ENCODE assay signal across 15 cellular contexts in genomic region chr3:37240170-37240945, GRCh38. TPM values are rescaled to one million over a fixed set of nuclear protein-coding genes. Genes with fewer than 3 reads are reported as not detected.
DNase-seq lines count a peak whose midpoint lies in the region; ATAC-seq, FAIRE-seq and TF ChIP-seq lines count a peak whose summit lies in the region.
"Had no signal": no experiment of that assay in that cellular context is flagged by ENCODE, and none has a peak within 500 bp of the region (broad histone marks: within the 10 kb centered on the region; RNA-seq: fewer than 3 reads in every experiment).

No MANE protein-coding gene starts in this region.

- H3K9me3 ChIP-seq in KOPT-K1 (ENCODE audit: insufficient read depth, low read length, poor library complexity, severe bottlenecking) (no peaks in the 10 kb centered on the region), K562 (replicated peaks; ENCODE audit: control insufficient read depth, insufficient read depth, low read depth, low read length) (no peaks in the 10 kb centered on the region)
- H3K9me3 ChIP-seq: SK-N-SH had no signal

- H3K27ac ChIP-seq in KOPT-K1 (ENCODE audit: low read depth, low read length, poor library complexity, severe bottlenecking), result peak overlapping the region; percentile 61
- peak overlapping the region; percentile 58 for H3K27ac ChIP-seq in K562 (ENCODE audit: extremely low read depth, low read depth, low read length)
- H3K27ac ChIP-seq: C4-2B had no signal

- no peak for TF ChIP-seq EP300 in K562 (IDR thresholded peaks at IDR 0.05; ENCODE audit: low read length)

- no peaks in the 10 kb centered on the region for H3K9me1 ChIP-seq in K562 (ENCODE audit: control insufficient read depth, insufficient read depth, low read length)

- 30% methylated on average over 8 of the region's 8 CpGs for WGBS in K562 (ENCODE audit: insufficient coverage, low coverage, missing lambda C conversion rate)

- H2AFZ ChIP-seq in K562 (ENCODE audit: low read depth, low read length), result peak overlapping the region; percentile 84

- CTCF ChIA-PET in K562 (lab: Yijun Ruan, JAX; ENCODE audit: low intra/inter-chr PET ratio), result no interaction called here

- H3K27me3 Mint-ChIP-seq in activated T-cell treated with anti-CD3 and anti-CD28 coated beads, Interleukin-2, amount 50 U/mL, for 72 hours (ENCODE audit: low read depth), result peaks cover 10% of the 10 kb centered on the region

- TF ChIP-seq RAD21 in K562 (CRISPR knock-in tag; conservative IDR thresholded peaks at IDR 0.05 in 1 of 2, IDR thresholded peaks at IDR 0.05 in 1 of 2), result no peak

- TF ChIP-seq POLR2A in K562 (conservative IDR thresholded peaks at IDR 0.05), result no peak

- peaks cover 15 to 28% of the 10 kb centered on the region in 2 experiments for H3K4me1 ChIP-seq in K562 (replicated peaks in 1 of 2; ENCODE audit: control insufficient read depth in 2 of 2, insufficient read depth in 2 of 2, low read length in 2 of 2)

- H3K9me3 Mint-ChIP-seq in activated T-cell treated with anti-CD3 and anti-CD28 coated beads, Interleukin-2, amount 50 U/mL, for 72 hours, result no peaks in the 10 kb centered on the region
- no peaks in the 10 kb centered on the region for H3K9me3 Mint-ChIP-seq in stimulated activated effector memory CD8-positive, alpha-beta T cell treated with anti-CD3 and anti-CD28 coated beads, Interleukin-12 subunit alpha, Interleukin-12 subunit beta, amount 100 ng/mL, for 72 hours

- 0 out of 2 replicates have a peak, but pooled peaks cover 10% of the 10 kb centered on the region for H4K20me1 ChIP-seq in K562 (replicated peaks; ENCODE audit: control insufficient read depth, insufficient read depth, low read length)

- peaks cover 26% of the 10 kb centered on the region for H3K4me1 Mint-ChIP-seq in activated T-cell treated with anti-CD3 and anti-CD28 coated beads, Interleukin-2, amount 50 U/mL, for 72 hours (ENCODE audit: low read depth)
- peaks cover 28% of the 10 kb centered on the region for H3K4me1 Mint-ChIP-seq in stimulated activated effector memory CD8-positive, alpha-beta T cell treated with anti-CD3 and anti-CD28 coated beads, Interleukin-12 subunit alpha, Interleukin-12 subunit beta, amount 100 ng/mL, for 72 hours

- H3K4me2 ChIP-seq in K562 (ENCODE audit: insufficient read depth, low read length), result peak overlapping the region; percentile 42; the same call in 1 of the 2 replicates
- H3K4me2 ChIP-seq: SK-N-SH had no signal

- peak overlapping the region in 1 of 2 experiments; percentile 27; a peak in 3 of 4 replicates for H3K9ac ChIP-seq in K562 (ENCODE audit: insufficient read depth in 1 of 2, low read depth in 2 of 2, low read length in 2 of 2)
- H3K9ac ChIP-seq: SK-N-SH had no signal

- ATAC-seq in activated T-cell treated with anti-CD3 and anti-CD28 coated beads, Interleukin-2, amount 50 U/mL, for 72 hours (replicated peaks in 1 of 2), result no peak
- no peak for ATAC-seq in K562
- no peak for ATAC-seq in stimulated activated effector memory CD8-positive, alpha-beta T cell treated with anti-CD3 and anti-CD28 coated beads, Interleukin-12 subunit alpha, Interleukin-12 subunit beta, amount 100 ng/mL, for 72 hours
- ATAC-seq in GM19328 (IDR thresholded peaks at IDR 0.05; ENCODE audit: unreplicated experiment), result no peak
- ATAC-seq: Panc1 had no signal

- peaks cover 3 to 6% of the 10 kb centered on the region in 2 donors for H3K36me3 Mint-ChIP-seq in activated T-cell treated with anti-CD3 and anti-CD28 coated beads, Interleukin-2, amount 50 U/mL, for 72 hours (ENCODE audit: insufficient read depth in 2 of 2)
- peaks cover 23% of the 10 kb centered on the region for H3K36me3 Mint-ChIP-seq in stimulated activated effector memory CD8-positive, alpha-beta T cell treated with anti-CD3 and anti-CD28 coated beads, Interleukin-12 subunit alpha, Interleukin-12 subunit beta, amount 100 ng/mL, for 72 hours

- in situ Hi-C loops in K562 (cut with MboI), result no loop called here

- H3K4me3 ChIP-seq in K562, result no peak overlapping the region

- no peak overlapping the region for H3K4me3 Mint-ChIP-seq in activated T-cell treated with anti-CD3 and anti-CD28 coated beads, Interleukin-2, amount 50 U/mL, for 72 hours
- no peak overlapping the region for H3K4me3 Mint-ChIP-seq in stimulated activated effector memory CD8-positive, alpha-beta T cell treated with anti-CD3 and anti-CD28 coated beads, Interleukin-12 subunit alpha, Interleukin-12 subunit beta, amount 100 ng/mL, for 72 hours

- no peak for FAIRE-seq in K562 (lab: Jason Lieb, UNC)
- FAIRE-seq: H54 had no signal

- no peak for TF ChIP-seq CTCF in K562 (IDR thresholded peaks at IDR 0.05 in 2 of 3, conservative IDR thresholded peaks at IDR 0.05 in 1 of 3; ENCODE audit: insufficient read depth in 2 of 3, low read depth in 1 of 3, low read length in 3 of 3)

- BruUV-seq in K562 (replicated peaks; lab: Mats Ljungman, UMichigan), result no TSS peak

- DNase-seq in activated T-cell treated with anti-CD3 and anti-CD28 coated beads, Interleukin-2, amount 50 U/mL, for 72 hours, result no peak
- DNase-seq in activated T-cell treated with anti-CD3 and anti-CD28 coated beads for 4 hours (no peak), K562 (ENCODE audit: extremely low read depth in 1 of 4, low spot score in 3 of 4) (peak in 2 of 4 experiments; percentile 71), GOT3 (lab: John Stamatoyannopoulos, UW) (no peak), superior temporal gyrus (ENCODE audit: extremely low spot score) (no peak)
- peak in 1 of 2 donors; percentile 30 for DNase-seq in stimulated activated effector memory CD8-positive, alpha-beta T cell treated with anti-CD3 and anti-CD28 coated beads, Interleukin-12 subunit alpha, Interleukin-12 subunit beta, amount 100 ng/mL, for 72 hours (ENCODE audit: low spot score in 2 of 2)
- DNase-seq: DMS79, NCI-H774, Right ventricle myocardium superior, SK-N-SH had no signal

- peak overlapping the region; percentile 37 for H3K27ac Mint-ChIP-seq in activated T-cell treated with anti-CD3 and anti-CD28 coated beads, Interleukin-2, amount 50 U/mL, for 72 hours
- peak overlapping the region; percentile 11 for H3K27ac Mint-ChIP-seq in stimulated activated effector memory CD8-positive, alpha-beta T cell treated with anti-CD3 and anti-CD28 coated beads, Interleukin-12 subunit alpha, Interleukin-12 subunit beta, amount 100 ng/mL, for 72 hours

- no peaks in the 10 kb centered on the region for H3K27me3 ChIP-seq in K562 (ENCODE audit: control insufficient read depth in 2 of 2, insufficient read depth in 2 of 2, low read length in 2 of 2)

- H3K36me3 ChIP-seq in KOPT-K1 (ENCODE audit: insufficient read depth, low read length) (no peaks in the 10 kb centered on the region; the same call in 1 of the 2 replicates), K562 (ENCODE audit: control insufficient read depth, insufficient read depth, low read length) (peaks cover 4% of the 10 kb centered on the region; the same call in 1 of the 3 replicates)

- POLR2A ChIA-PET in K562 (lab: Yijun Ruan, JAX), result interaction anchor here (0.6 to 2.0 kb wide), 3 partner anchors 15 to 57 kb away, joined by 3 to 9 read pairs (median 3); no protein-coding TSS in a partner anchor

- H3K79me2 ChIP-seq in K562 (ENCODE audit: control insufficient read depth, insufficient read depth, low read length), result peaks cover 35% of the 10 kb centered on the region

- intact Hi-C loops in K562 (cut with micrococcal nuclease), result no loop called here

TF ChIP-seq in K562, 482 proteins besides CTCF, POLR2A, EP300 and RAD21 (continues in another document):
- TF ChIP-seq BRD4 (IDR thresholded peaks at IDR 0.05), result no peak
- TF ChIP-seq CC2D1A (IDR thresholded peaks at IDR 0.05), result 0 out of 2 replicates have a peak, but pooled peaks have one; percentile 19
- TF ChIP-seq GMEB1 (CRISPR knock-in tag; IDR thresholded peaks at IDR 0.05), result no peak
- no peak for TF ChIP-seq SAFB (IDR thresholded peaks at IDR 0.05; ENCODE audit: borderline replicate concordance, low read depth, low read length)
- peak; percentile 42; the same call in 1 of the 2 replicates for TF ChIP-seq FOXM1 (IDR thresholded peaks at IDR 0.05; ENCODE audit: low read depth)
- no peak for TF ChIP-seq FOXM1 (CRISPR knock-in tag; IDR thresholded peaks at IDR 0.05; ENCODE audit: low read depth)
- no peak for TF ChIP-seq FOXJ3 (CRISPR knock-in tag; IDR thresholded peaks at IDR 0.05)
- TF ChIP-seq LEF1 (IDR thresholded peaks at IDR 0.05), result peak; percentile 46
- 0 out of 2 replicates have a peak, but pooled peaks have one; percentile 21 for TF ChIP-seq DPF2 (IDR thresholded peaks at IDR 0.05)
- TF ChIP-seq TCF3 (CRISPR knock-in tag; IDR thresholded peaks at IDR 0.05), result 0 out of 2 replicates have a peak, but pooled peaks have one; percentile 9

RNA-seq across cellular contexts. Expression of gene GOLGA4, which starts 2.7 kb away (rescaled TPM):
- 10 to 100 TPM; 36.5 to 49.7 TPM for total RNA-seq in activated T-cell treated with anti-CD3 and anti-CD28 coated beads, Interleukin-2, amount 50 U/mL, for 72 hours
- total RNA-seq in K562 (2011; cell fraction: chromatin; rRNA removed; ENCODE audit: low replicate concordance), result 79.9 and 290 TPM in 2 replicates
- 32.5 and 39.2 TPM in 2 replicates for total RNA-seq in K562 (2011; cell fraction: nucleolus; rRNA removed)
- total RNA-seq in K562 (2011; cell fraction: nucleoplasm; rRNA removed), result 93.6 and 112 TPM in 2 replicates
- total RNA-seq in K562 (2014; rRNA removed), result 33.8 and 35.2 TPM in 2 replicates
- 70.3 and 74.9 TPM in 2 replicates for total RNA-seq in K562 (2014; rRNA removed; fragmentation: Illumina TruSeq; extraction: Trizol)
- 62.4 and 70.0 TPM in 2 replicates for total RNA-seq in K562 (2015; rRNA removed; fragmentation: Illumina TruSeq; extraction: Trizol)
- 39.3 and 41.9 TPM in 2 replicates for total RNA-seq in K562 (2021)
- 28.0 and 29.1 TPM in 2 replicates for polyA plus RNA-seq in K562 (2011; rRNA removed)
- 6.3 and 7.6 TPM in 2 replicates for polyA plus RNA-seq in K562 (2011; cell fraction: cytosol; rRNA removed)
- polyA plus RNA-seq in K562 (2011; cell fraction: nucleus; rRNA removed), result 24.7 and 32.5 TPM in 2 replicates
- 22.8 and 23.3 TPM in 2 replicates for polyA plus RNA-seq in K562 (2012)
- polyA plus RNA-seq in K562 (2014; fragmentation: Illumina TruSeq; extraction: Trizol), result 25.3 and 33.6 TPM in 2 replicates
- polyA plus RNA-seq in K562 (2014; fragmentation: Nextera tagmentation; extraction: Ambion mirVana), result 10 to 100 TPM; 12.7 to 13.2 TPM
- polyA plus RNA-seq in K562 (2014; rRNA removed), result 21.8 and 26.6 TPM in 2 replicates
- 45.9 and 83.5 TPM in 2 replicates for polyA minus RNA-seq in K562 (2011; rRNA and poly(A)+ RNA removed)
- polyA minus RNA-seq in K562 (2011; cell fraction: cytosol; rRNA and poly(A)+ RNA removed), result 20.1 and 22.1 TPM in 2 replicates
- 52.2 and 112 TPM in 2 replicates for polyA minus RNA-seq in K562 (2011; cell fraction: nucleus; rRNA and poly(A)+ RNA removed)
